20 cellular contexts compared by ENCODE assay signal in genomic region chr17:70454377-70454776, GRCh38.
DNase-seq lines count a peak whose midpoint lies in the region; ATAC-seq and FAIRE-seq lines count a peak whose summit lies in the region.
"Had no signal": no experiment of that assay in that cellular context is flagged by ENCODE, and none has a peak within 500 bp of the region (broad histone marks: within the 10 kb centered on the region; RNA-seq: fewer than 3 reads in every experiment).

No MANE protein-coding gene starts in this region.

- peak; percentile 37 to 73 for DNase-seq in NCI-H526 (lab: John Stamatoyannopoulos, UW)
- DNase-seq in left colon: no peak
- peak; percentile 29 for DNase-seq in small intestine
- DNase-seq in left lobe of liver (ENCODE audit: low spot score): no peak
- DNase-seq in RPMI8226: no peak
- DNase-seq: AML-193; Caco-2; Calu3; CD4-positive, alpha-beta T cell; CD8-positive, alpha-beta T cell; DMS79 treated with DMSO at 0.1 percent for 48 hours; GF-D8 had no signal

- WGBS in small intestine, 3 donors: 8 to 60% (median 28%) methylated on average over 4 of the region's 4 CpGs

- H3K27me3 ChIP-seq in small intestine (ENCODE audit: control insufficient read depth in 2 of 2, insufficient read depth in 2 of 2, low read length in 2 of 2): no peaks in the 10 kb centered on the region
- H3K27me3 ChIP-seq: BLaER1 treated with 17β-estradiol and CSF1 and Interleukin-3, amounts not matched to agents 10 nM and 100 nM had no signal

- no peaks in the 10 kb centered on the region for H3K36me3 ChIP-seq in small intestine (ENCODE audit: control insufficient read depth in 2 of 2, insufficient read depth in 2 of 2, low read length in 2 of 2)
- H3K36me3 ChIP-seq: BLaER1 treated with 17β-estradiol and CSF1 and Interleukin-3, amounts not matched to agents 10 nM and 100 nM had no signal

- H3K4me3 ChIP-seq in small intestine (ENCODE audit: low read depth in 1 of 2, low read length in 2 of 2): no peak overlapping the region
- H3K4me3 ChIP-seq: A549; BLaER1 treated with 17β-estradiol and CSF1 and Interleukin-3, amounts not matched to agents 10 nM and 100 nM had no signal

- intact Hi-C loops in left colon (cut with DNase I, micrococcal nuclease): no loop called here

- H3K27ac ChIP-seq in small intestine (ENCODE audit: low read depth in 1 of 2, low read length in 1 of 2): no peak overlapping the region
- H3K27ac ChIP-seq: 22Rv1; A549; BLaER1 treated with 17β-estradiol and CSF1 and Interleukin-3, amounts not matched to agents 10 nM and 100 nM; C4-2B had no signal

- H3K9me3 ChIP-seq in small intestine (ENCODE audit: control insufficient read depth, low read depth): no peaks in the 10 kb centered on the region
- H3K9me3 ChIP-seq: A549, Caco-2 had no signal

- FAIRE-seq in small intestine (lab: Jason Lieb, UNC): no peak
- FAIRE-seq: A549, D721Med, G401.6, GM12891, GM19239 had no signal

- ATAC-seq in left colon (peak; percentile 100), left lobe of liver (no peak)
- ATAC-seq: A549; CD8-positive, alpha-beta T cell had no signal

- H3K4me1 ChIP-seq in small intestine (ENCODE audit: control insufficient read depth in 2 of 2, insufficient read depth in 1 of 2, low read depth in 1 of 2, low read length in 1 of 2): no peaks in the 10 kb centered on the region
- H3K4me1 ChIP-seq: A549; BLaER1 treated with 17β-estradiol and CSF1 and Interleukin-3, amounts not matched to agents 10 nM and 100 nM; Caco-2 had no signal

Comparison
In these comparisons a context has a peak if more than half of its experiments do, and no peak if none do; other contexts are left out.
1. DNase-seq: peak in NCI-H526 (2 of 2) and small intestine (single experiment); none in left colon (0 of 2), left lobe of liver (single experiment) and RPMI8226 (single experiment).